Comparison of ENCODE assay signal across 8 cellular contexts in the genomic region with DNA sequence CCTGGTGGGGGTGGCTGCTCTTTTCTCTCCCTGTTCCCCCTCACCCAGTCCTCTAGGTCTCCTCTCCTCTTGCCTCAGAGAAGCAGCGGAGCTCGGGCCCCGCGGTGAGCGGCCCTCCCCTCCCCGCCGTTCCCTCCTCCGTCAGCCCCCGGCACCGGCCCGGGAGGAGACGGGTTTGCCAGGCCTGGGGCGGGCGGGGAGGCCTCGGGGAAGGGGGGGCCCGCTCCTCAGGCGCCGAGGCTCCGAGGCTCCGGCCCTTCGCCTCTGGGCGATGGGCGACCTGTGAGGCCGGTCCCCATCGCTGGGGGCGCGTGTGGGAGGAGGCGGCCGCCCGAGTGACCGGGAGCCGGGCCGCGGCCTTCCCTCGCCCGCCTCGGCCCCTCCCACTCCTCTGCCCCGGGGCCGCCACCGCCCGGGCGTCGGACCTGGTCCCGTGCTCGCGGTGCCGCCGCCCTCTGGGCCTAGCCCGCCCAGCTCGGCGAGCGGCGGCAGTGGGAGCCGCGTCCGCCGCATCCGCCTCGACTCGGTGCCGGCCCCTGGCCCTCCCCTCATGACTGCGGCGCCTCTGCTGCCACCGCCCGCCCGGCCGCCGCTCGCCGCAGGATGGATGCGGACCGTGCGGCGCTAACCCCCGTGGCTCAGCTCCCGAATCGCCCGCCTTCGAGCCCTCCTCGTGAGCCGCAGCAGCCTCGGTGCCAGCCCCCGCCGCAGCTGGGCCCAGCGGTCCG. TPM values are rescaled to one million over a fixed set of nuclear protein-coding genes. Genes with fewer than 3 reads are reported as not detected.
DNase-seq lines count a peak whose midpoint lies in the region; ATAC-seq and TF ChIP-seq lines count a peak whose summit lies in the region.

No MANE protein-coding gene starts in this region.

- H3K4me1 Mint-ChIP-seq in WTC11, result peaks cover 35% of the 10 kb centered on the region

- H3K27me3 ChIP-seq in effector memory CD4-positive, alpha-beta T cell (replicated peaks; ENCODE audit: control insufficient read depth, insufficient read depth, low read length, poor library complexity, severe bottlenecking), result no peaks in the 10 kb centered on the region
- no peaks in the 10 kb centered on the region for H3K27me3 ChIP-seq in mesenchymal stem cell (ENCODE audit: control insufficient read depth in 1 of 2, insufficient read depth in 1 of 2, low read length in 2 of 2)

- peak overlapping the region; percentile 92 for H3K4me3 Mint-ChIP-seq in WTC11

- H2BK5ac ChIP-seq in mesenchymal stem cell (ENCODE audit: low read depth, low read length, poor library complexity, severe bottlenecking), result peak overlapping the region; percentile 57

- H3K27ac Mint-ChIP-seq in WTC11, result no peak overlapping the region

- H3K18ac ChIP-seq in mesenchymal stem cell (ENCODE audit: low read depth in 1 of 2, low read length in 2 of 2), result peak overlapping the region; percentile 64 to 94

- H2BK15ac ChIP-seq in mesenchymal stem cell (ENCODE audit: low read depth, poor library complexity, severe bottlenecking), result no peak overlapping the region

- POLR2A ChIA-PET in WTC11 (lab: Charles Lee), result interaction anchor here (0.6 to 2.3 kb wide), 4 partner anchors 86 to 192 kb away, joined by 3 to 12 read pairs (median 8); no protein-coding TSS in a partner anchor

- no peaks in the 10 kb centered on the region for H3K9me3 Mint-ChIP-seq in WTC11

- H3K27ac ChIP-seq in effector memory CD4-positive, alpha-beta T cell (ENCODE audit: insufficient read depth, low read length, poor library complexity, severe bottlenecking), result peak overlapping the region; percentile 95
- H3K27ac ChIP-seq in mesenchymal stem cell (ENCODE audit: low read length, poor library complexity, severe bottlenecking), result peak overlapping the region; percentile 96

- peak overlapping the region; percentile 68 for H4K91ac ChIP-seq in mesenchymal stem cell (ENCODE audit: low read length)

- H3K4me2 ChIP-seq in mesenchymal stem cell (ENCODE audit: low read length, poor library complexity, severe bottlenecking), result peak overlapping the region; percentile 55

- ATAC-seq in GM21367 (IDR thresholded peaks at IDR 0.05; ENCODE audit: unreplicated experiment) (peak; percentile 17), WTC11 (peak; percentile 19)

- H3K79me1 ChIP-seq in mesenchymal stem cell (replicated peaks; ENCODE audit: low read length, poor library complexity, severe bottlenecking), result no peaks in the 10 kb centered on the region

- H3K14ac ChIP-seq in mesenchymal stem cell (ENCODE audit: low read length in 2 of 2), result peak overlapping the region; percentile 76 to 99

- peak overlapping the region in 1 of 2 experiments; percentile 88 for H2BK12ac ChIP-seq in mesenchymal stem cell (ENCODE audit: low read length in 2 of 2)

- peak overlapping the region; percentile 85 for H2AFZ ChIP-seq in mesenchymal stem cell (ENCODE audit: low read depth, low read length)

- no peak for TF ChIP-seq CTCF in WTC11 (IDR thresholded peaks at IDR 0.05)

- H3K9me3 ChIP-seq in effector memory CD4-positive, alpha-beta T cell (ENCODE audit: control insufficient read depth, low read length), result no peaks in the 10 kb centered on the region
- no peaks in the 10 kb centered on the region for H3K9me3 ChIP-seq in mesenchymal stem cell (ENCODE audit: control insufficient read depth, low read length)

- CTCF ChIA-PET in WTC11 (lab: Charles Lee), result interaction anchor here (0.7 to 4.3 kb wide), 13 partner anchors 30 to 197 kb away, joined by 3 to 63 read pairs (median 7); a partner anchor contains a TSS

- H3K23ac ChIP-seq in mesenchymal stem cell (ENCODE audit: low read length in 2 of 2), result peak overlapping the region; percentile 37 to 99

- H3K4ac ChIP-seq in mesenchymal stem cell (ENCODE audit: low read depth in 1 of 2, low read length in 2 of 2), result peak overlapping the region; percentile 97 to 99

- peaks cover 22% of the 10 kb centered on the region for H3K4me1 ChIP-seq in effector memory CD4-positive, alpha-beta T cell (ENCODE audit: control insufficient read depth, insufficient read depth, low read length, poor library complexity, severe bottlenecking)
- H3K4me1 ChIP-seq in mesenchymal stem cell (ENCODE audit: control insufficient read depth, insufficient read depth, low read depth, low read length), result peaks cover 5% of the 10 kb centered on the region

- under 1% methylated on average over 64 of the region's 86 CpGs for WGBS in mesenchymal stem cell

- no peak overlapping the region for H2AK5ac ChIP-seq in mesenchymal stem cell (ENCODE audit: low read length, severe bottlenecking)

- peak overlapping the region; percentile 92 for H3K4me3 ChIP-seq in effector memory CD4-positive, alpha-beta T cell (ENCODE audit: insufficient read depth, low read depth, low read length, poor library complexity, severe bottlenecking)
- H3K4me3 ChIP-seq in mesenchymal stem cell (ENCODE audit: insufficient read depth in 1 of 2, low read depth in 1 of 2, low read length in 2 of 2), result peak overlapping the region; percentile 98 to 99

- H3K36me3 Mint-ChIP-seq in WTC11, result no peaks in the 10 kb centered on the region; the same call in 1 of the 2 replicates

- H3K9ac ChIP-seq in mesenchymal stem cell (ENCODE audit: low read length), result peak overlapping the region; percentile 90

- H3K27me3 Mint-ChIP-seq in WTC11 (ENCODE audit: low read depth), result no peaks in the 10 kb centered on the region

- DNase-seq in ELF-1 (ENCODE audit: low read depth, low spot score), result peak; percentile 50
- DNase-seq in HS-27A (ENCODE audit: low read depth), result peak; percentile 46
- DNase-seq in WTC11 (ENCODE audit: low spot score), result peak; percentile 58
- peak; percentile 17 to 35 (median 22) for DNase-seq in effector memory CD4-positive, alpha-beta T cell
- DNase-seq in mesenchymal stem cell, result peak; percentile 71
- peak; percentile 33 for DNase-seq in stromal cell of bone marrow (ENCODE audit: low read depth)
- no peak for DNase-seq in NCI-H1694 treated with DMSO at 0.1 percent for 48 hours (lab: John Stamatoyannopoulos, UW)

- H2BK120ac ChIP-seq in mesenchymal stem cell (ENCODE audit: low read depth, low read length), result peak overlapping the region; percentile 92

- peak overlapping the region; percentile 59 for H4K8ac ChIP-seq in mesenchymal stem cell (ENCODE audit: low read length)

- no peaks in the 10 kb centered on the region for H3K36me3 ChIP-seq in effector memory CD4-positive, alpha-beta T cell (ENCODE audit: control insufficient read depth, insufficient read depth, low read length)
- peaks cover 2 to 3% of the 10 kb centered on the region in 2 experiments for H3K36me3 ChIP-seq in mesenchymal stem cell (ENCODE audit: control insufficient read depth in 1 of 2, insufficient read depth in 2 of 2, low read depth in 1 of 2, low read length in 2 of 2)

TF ChIP-seq in WTC11, 78 proteins besides CTCF, POLR2A, EP300 and RAD21 (continues in another document):
- TF ChIP-seq JUN (CRISPR knock-in tag; IDR thresholded peaks at IDR 0.05), result peak; percentile 55; the same call in 1 of the 2 replicates
- TF ChIP-seq, protein P1, sequence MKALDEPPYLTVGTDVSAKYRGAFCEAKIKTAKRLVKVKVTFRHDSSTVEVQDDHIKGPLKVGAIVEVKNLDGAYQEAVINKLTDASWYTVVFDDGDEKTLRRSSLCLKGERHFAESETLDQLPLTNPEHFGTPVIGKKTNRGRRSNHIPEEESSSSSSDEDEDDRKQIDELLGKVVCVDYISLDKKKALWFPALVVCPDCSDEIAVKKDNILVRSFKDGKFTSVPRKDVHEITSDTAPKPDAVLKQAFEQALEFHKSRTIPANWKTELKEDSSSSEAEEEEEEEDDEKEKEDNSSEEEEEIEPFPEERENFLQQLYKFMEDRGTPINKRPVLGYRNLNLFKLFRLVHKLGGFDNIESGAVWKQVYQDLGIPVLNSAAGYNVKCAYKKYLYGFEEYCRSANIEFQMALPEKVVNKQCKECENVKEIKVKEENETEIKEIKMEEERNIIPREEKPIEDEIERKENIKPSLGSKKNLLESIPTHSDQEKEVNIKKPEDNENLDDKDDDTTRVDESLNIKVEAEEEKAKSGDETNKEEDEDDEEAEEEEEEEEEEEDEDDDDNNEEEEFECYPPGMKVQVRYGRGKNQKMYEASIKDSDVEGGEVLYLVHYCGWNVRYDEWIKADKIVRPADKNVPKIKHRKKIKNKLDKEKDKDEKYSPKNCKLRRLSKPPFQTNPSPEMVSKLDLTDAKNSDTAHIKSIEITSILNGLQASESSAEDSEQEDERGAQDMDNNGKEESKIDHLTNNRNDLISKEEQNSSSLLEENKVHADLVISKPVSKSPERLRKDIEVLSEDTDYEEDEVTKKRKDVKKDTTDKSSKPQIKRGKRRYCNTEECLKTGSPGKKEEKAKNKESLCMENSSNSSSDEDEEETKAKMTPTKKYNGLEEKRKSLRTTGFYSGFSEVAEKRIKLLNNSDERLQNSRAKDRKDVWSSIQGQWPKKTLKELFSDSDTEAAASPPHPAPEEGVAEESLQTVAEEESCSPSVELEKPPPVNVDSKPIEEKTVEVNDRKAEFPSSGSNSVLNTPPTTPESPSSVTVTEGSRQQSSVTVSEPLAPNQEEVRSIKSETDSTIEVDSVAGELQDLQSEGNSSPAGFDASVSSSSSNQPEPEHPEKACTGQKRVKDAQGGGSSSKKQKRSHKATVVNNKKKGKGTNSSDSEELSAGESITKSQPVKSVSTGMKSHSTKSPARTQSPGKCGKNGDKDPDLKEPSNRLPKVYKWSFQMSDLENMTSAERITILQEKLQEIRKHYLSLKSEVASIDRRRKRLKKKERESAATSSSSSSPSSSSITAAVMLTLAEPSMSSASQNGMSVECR (CRISPR knock-in tag; IDR thresholded peaks at IDR 0.05; ENCODE audit: borderline replicate concordance), result no peak; the same call in 1 of the 2 replicates
- TF ChIP-seq, protein P2, sequence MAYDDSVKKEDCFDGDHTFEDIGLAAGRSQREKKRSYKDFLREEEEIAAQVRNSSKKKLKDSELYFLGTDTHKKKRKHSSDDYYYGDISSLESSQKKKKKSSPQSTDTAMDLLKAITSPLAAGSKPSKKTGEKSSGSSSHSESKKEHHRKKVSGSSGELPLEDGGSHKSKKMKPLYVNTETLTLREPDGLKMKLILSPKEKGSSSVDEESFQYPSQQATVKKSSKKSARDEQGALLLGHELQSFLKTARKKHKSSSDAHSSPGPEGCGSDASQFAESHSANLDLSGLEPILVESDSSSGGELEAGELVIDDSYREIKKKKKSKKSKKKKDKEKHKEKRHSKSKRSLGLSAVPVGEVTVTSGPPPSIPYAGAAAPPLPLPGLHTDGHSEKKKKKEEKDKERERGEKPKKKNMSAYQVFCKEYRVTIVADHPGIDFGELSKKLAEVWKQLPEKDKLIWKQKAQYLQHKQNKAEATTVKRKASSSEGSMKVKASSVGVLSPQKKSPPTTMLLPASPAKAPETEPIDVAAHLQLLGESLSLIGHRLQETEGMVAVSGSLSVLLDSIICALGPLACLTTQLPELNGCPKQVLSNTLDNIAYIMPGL (CRISPR knock-in tag; IDR thresholded peaks at IDR 0.05), result peak; percentile 77; the same call in 1 of the 2 replicates
- TF ChIP-seq TEAD1 (CRISPR knock-in tag; IDR thresholded peaks at IDR 0.05), result 0 out of 2 replicates have a peak, but pooled peaks have one; percentile 71
- 0 out of 2 replicates have a peak, but pooled peaks have one; percentile 8 for TF ChIP-seq CREM (CRISPR knock-in tag; IDR thresholded peaks at IDR 0.05)

RNA-seq across cellular contexts. Expression of a gene that starts 0.5 kb away (rescaled TPM):
- total RNA-seq in WTC11 (2021), result 118 to 126 TPM (median 123 TPM) in 3 replicates
- 53.4 TPM for polyA plus RNA-seq in mesenchymal stem cell (2013, experiment 1 of 2)
- polyA plus RNA-seq in mesenchymal stem cell (2013, experiment 2 of 2), result 50.7 TPM
